In genomic region chr7:130070900-130071622, GRCh38 we compare ENCODE assay signal across 8 cellular contexts. TPM values are rescaled to one million over a fixed set of nuclear protein-coding genes. Genes with fewer than 3 reads are reported as not detected.
DNase-seq lines count a peak whose midpoint lies in the region; ATAC-seq and TF ChIP-seq lines count a peak whose summit lies in the region.

No MANE protein-coding gene starts in this region.

- peak overlapping the region; percentile 7 to 95 (median 80) for H3K4me3 ChIP-seq in adrenal gland
- peak overlapping the region; percentile 85 for H3K4me3 ChIP-seq in iPS-18a (ENCODE audit: low read length)

- no peaks in the 10 kb centered on the region for H3K36me3 ChIP-seq in adrenal gland (replicated peaks in 1 of 2)
- no peaks in the 10 kb centered on the region for H3K36me3 ChIP-seq in iPS-18a (ENCODE audit: control insufficient read depth, low read depth, low read length)

- peak overlapping the region; percentile 72 for H3K27ac Mint-ChIP-seq in stimulated activated memory B cell treated with anti-CD40 and anti-IgM and Interleukin-4, amounts not matched to agents 10 μg/mL and 1 μg/mL and 100 μg/mL, for 72 hours

- peak overlapping the region; percentile 33 to 93 (median 85) for H3K27ac ChIP-seq in adrenal gland
- peak overlapping the region; percentile 39 for H3K27ac ChIP-seq in iPS-18a (ENCODE audit: low read length)

- H3K36me3 Mint-ChIP-seq in stimulated activated memory B cell treated with anti-CD40 and anti-IgM and Interleukin-4, amounts not matched to agents 10 μg/mL and 1 μg/mL and 100 μg/mL, for 72 hours = peaks cover 13% of the 10 kb centered on the region

- H3K27me3 ChIP-seq in adrenal gland (no peaks in the 10 kb centered on the region), iPS-18a (ENCODE audit: control insufficient read depth, insufficient read depth, low read length) (no peaks in the 10 kb centered on the region)

- peak overlapping the region; percentile 42 for H3K9ac ChIP-seq in iPS-18a (ENCODE audit: low read length)

- no peaks in the 10 kb centered on the region for H3K9me3 Mint-ChIP-seq in stimulated activated memory B cell treated with anti-CD40 and anti-IgM and Interleukin-4, amounts not matched to agents 10 μg/mL and 1 μg/mL and 100 μg/mL, for 72 hours

- TF ChIP-seq POLR2A in adrenal gland (IDR thresholded peaks at IDR 0.05) = no peak

- ATAC-seq in stimulated activated memory B cell treated with anti-CD40 and anti-IgM and Interleukin-4, amounts not matched to agents 10 μg/mL and 1 μg/mL and 100 μg/mL, for 72 hours = peak; percentile 21

- H3K4me1 Mint-ChIP-seq in stimulated activated memory B cell treated with anti-CD40 and anti-IgM and Interleukin-4, amounts not matched to agents 10 μg/mL and 1 μg/mL and 100 μg/mL, for 72 hours = peaks cover 57% of the 10 kb centered on the region

- H3K4me3 Mint-ChIP-seq in stimulated activated memory B cell treated with anti-CD40 and anti-IgM and Interleukin-4, amounts not matched to agents 10 μg/mL and 1 μg/mL and 100 μg/mL, for 72 hours = peak overlapping the region; percentile 85

- H3K4me1 ChIP-seq in adrenal gland (replicated peaks in 1 of 2) (peaks cover 22 to 51% of the 10 kb centered on the region in 2 donors), iPS-18a (ENCODE audit: control insufficient read depth, low read depth, low read length) (peaks cover 15% of the 10 kb centered on the region)

- peak; percentile 40 for DNase-seq in SIG-M5 treated with dmso at 0.1 percent for 504 hours (lab: John Stamatoyannopoulos, UW; ENCODE audit: unreplicated experiment)
- DNase-seq in SIG-M5 (lab: John Stamatoyannopoulos, UW) = no peak
- peak; percentile 35 for DNase-seq in HT-29 (ENCODE audit: low spot score)
- peak in 1 of 7 donors; percentile 35 for DNase-seq in adrenal gland
- DNase-seq in HPDE6-E6E7 (ENCODE audit: extremely low spot score) = no peak
- no peak for DNase-seq in central memory CD4-positive, alpha-beta T cell

- no peaks in the 10 kb centered on the region for H3K9me3 ChIP-seq in adrenal gland (replicated peaks in 1 of 3)
- H3K9me3 ChIP-seq in iPS-18a (ENCODE audit: control insufficient read depth, low read depth, low read length) = no peaks in the 10 kb centered on the region

- no peaks in the 10 kb centered on the region for H3K27me3 Mint-ChIP-seq in stimulated activated memory B cell treated with anti-CD40 and anti-IgM and Interleukin-4, amounts not matched to agents 10 μg/mL and 1 μg/mL and 100 μg/mL, for 72 hours

- intact Hi-C loops in adrenal gland (cut with DNase I) = loop anchor here in 1 of 2 donors (10.0 kb wide), 1 partner anchor 424 kb away; the partner anchor contains the start of gene MEST

- WGBS in adrenal gland, 4 donors = 0 to 1% (median 0%) methylated on average over 10 of the region's 10 CpGs

- no peak for TF ChIP-seq CTCF in adrenal gland (IDR thresholded peaks at IDR 0.05)

RNA-seq across cellular contexts. Expression of gene KLHDC10, which starts 0.7 kb away (rescaled TPM):
- 10.9 and 22.6 TPM in 2 replicates for total RNA-seq in HT-29 (2014; rRNA removed; shearing (Covaris generic))
- total RNA-seq in adrenal gland = 10 to 100 TPM; 23.9 to 57.2 (median 38.8) TPM
- polyA plus RNA-seq in adrenal gland = 10 to 100 TPM; 13.4 to 35.6 (median 14.5) TPM

RNA-seq across cellular contexts. Expression of gene ZC3HC1, which starts 19.9 kb away (rescaled TPM):
- total RNA-seq in HT-29 (2014; rRNA removed; shearing (Covaris generic)) = 13.7 and 19.9 TPM in 2 replicates
- total RNA-seq in adrenal gland = 10 to 100 TPM; 13.1 to 36.1 (median 18.9) TPM
- polyA plus RNA-seq in adrenal gland = 10 to 100 TPM; 15.9 to 28.1 (median 22.2) TPM

Comparison
In these comparisons a context has a peak if more than half of its experiments do, and no peak if none do; other contexts are left out.
1. DNase-seq: peak in SIG-M5 treated with dmso at 0.1 percent for 504 hours (single experiment) and HT-29 (single experiment); none in SIG-M5 (single experiment), HPDE6-E6E7 (single experiment) and central memory CD4-positive, alpha-beta T cell (single experiment).